In genomic region chr6:13754644-13755043, GRCh38 we compare ENCODE assay signal across 2 cellular contexts.
A peak's percentile ranks its signal among the peaks of the same experiment; 100 is the strongest.
TF ChIP-seq lines count a peak whose summit lies in the region.

No MANE protein-coding gene starts in this region.

TF ChIP-seq in IMR-90, 13 proteins besides CTCF, POLR2A, EP300 and RAD21:
- no peak for TF ChIP-seq RFX5 (IDR thresholded peaks at IDR 0.05; ENCODE audit: low read depth, low read length)
- TF ChIP-seq MAZ (IDR thresholded peaks at IDR 0.05; ENCODE audit: borderline replicate concordance, low read depth, low read length), result no peak
- no peak for TF ChIP-seq NFE2L2 (IDR thresholded peaks at IDR 0.05; ENCODE audit: low read depth, low read length)
TF ChIP-seq in IMR-90: peak in this region for 0.

TF ChIP-seq in K562, 482 proteins besides CTCF, POLR2A, EP300 and RAD21:
- TF ChIP-seq ZNF347 (CRISPR knock-in tag; IDR thresholded peaks at IDR 0.05; ENCODE audit: low read depth) (no peak), RBM25 (IDR thresholded peaks at IDR 0.05; ENCODE audit: low read depth, low read length, severe bottlenecking) (peak; percentile 61)
